ENCODE assay signal across 8 cellular contexts in the genomic region with DNA sequence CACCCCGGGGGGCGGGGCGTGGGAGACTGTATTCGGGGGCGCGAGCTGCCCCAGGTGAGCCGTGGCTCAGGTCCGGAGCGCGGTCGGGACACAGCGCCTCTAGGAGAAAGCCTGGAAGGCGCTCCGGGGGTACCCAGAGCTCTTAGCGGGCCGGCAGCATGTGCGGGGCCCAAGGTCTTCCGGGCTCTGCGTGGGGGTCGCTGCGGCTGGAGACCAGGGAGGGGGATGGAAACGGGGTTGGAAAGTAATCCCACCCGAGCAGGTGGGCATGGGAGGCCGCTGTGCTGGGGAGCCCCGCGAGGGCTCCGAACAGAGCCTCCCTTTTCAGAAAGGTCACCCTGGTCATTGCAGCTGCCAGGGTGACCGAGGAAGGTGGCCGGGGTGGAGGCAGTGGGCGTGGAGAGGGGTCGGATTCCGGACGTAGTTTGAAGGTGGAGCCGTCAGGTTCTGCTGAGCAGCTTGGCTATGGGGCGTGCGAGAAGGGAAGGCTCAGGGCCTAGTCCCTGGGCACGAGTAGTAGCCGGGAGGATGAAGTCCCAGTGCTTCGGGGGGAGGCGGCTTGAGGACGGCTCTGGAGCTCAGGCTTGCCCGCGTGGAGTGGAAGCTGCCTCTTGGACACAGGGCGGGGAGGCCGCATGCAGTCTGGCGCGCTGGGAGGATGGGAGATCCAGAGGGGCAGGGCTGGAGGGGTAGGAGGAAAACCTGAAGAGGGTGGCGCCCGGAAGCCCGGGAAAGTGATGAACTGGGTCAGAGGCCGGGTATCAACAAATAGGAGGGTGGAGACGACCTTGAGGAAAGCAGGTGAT. TPM values are rescaled to one million over a fixed set of nuclear protein-coding genes. Genes with fewer than 3 reads are reported as not detected.
A peak's percentile ranks its signal among the peaks of the same experiment; 100 is the strongest.
DNase-seq lines count a peak whose midpoint lies in the region; ATAC-seq lines count a peak whose summit lies in the region.

TSS of gene SIRT5 (plus strand) at position 31 of the 806 bp plus-strand sequence. CDS start 9,510 bp downstream, outside the sequence.

- H3K36me3 Mint-ChIP-seq in CD4-positive, alpha-beta memory T cell, result peaks cover under 1 to 7% of the 10 kb centered on the region in 2 donors
- H3K36me3 Mint-ChIP-seq in activated CD4-positive, alpha-beta memory T cell treated with anti-CD3 and anti-CD28 coated beads for 36 hours, result peaks cover 3% of the 10 kb centered on the region

- H3K36me3 ChIP-seq in CD4-positive, alpha-beta memory T cell (ENCODE audit: insufficient read depth, low read length), result no peaks in the 10 kb centered on the region

- H3K4me3 Mint-ChIP-seq in CD4-positive, alpha-beta memory T cell, result peak within 1 kb of the TSS; percentile 92 to 98 (median 96)
- H3K4me3 Mint-ChIP-seq in activated CD4-positive, alpha-beta memory T cell treated with anti-CD3 and anti-CD28 coated beads for 36 hours, result peak within 1 kb of the TSS; percentile 98

- peaks cover 13 to 40% (median 24%) of the 10 kb centered on the region in 4 donors for H3K4me1 Mint-ChIP-seq in CD4-positive, alpha-beta memory T cell
- H3K4me1 Mint-ChIP-seq in activated CD4-positive, alpha-beta memory T cell treated with anti-CD3 and anti-CD28 coated beads for 36 hours (ENCODE audit: low read depth), result peaks cover 13% of the 10 kb centered on the region

- H3K4me1 ChIP-seq in CD4-positive, alpha-beta memory T cell (ENCODE audit: insufficient read depth, low read length), result peaks cover 16% of the 10 kb centered on the region

- H3K27ac Mint-ChIP-seq in CD4-positive, alpha-beta memory T cell, result peak within 1 kb of the TSS; percentile 96 to 99 (median 98)
- H3K27ac Mint-ChIP-seq in activated CD4-positive, alpha-beta memory T cell treated with anti-CD3 and anti-CD28 coated beads for 36 hours, result peak within 1 kb of the TSS; percentile 100

- H3K27me3 ChIP-seq in CD4-positive, alpha-beta memory T cell (ENCODE audit: insufficient read depth, low read length), result no peaks in the 10 kb centered on the region

- CTCF ChIA-PET in CD4-positive, alpha-beta memory T cell (lab: Charles Lee; ENCODE audit: partially characterized antibody), result interaction anchor here (0.6 to 6.6 kb wide), 50 partner anchors 8 to 546 kb away, joined by 3 to 74 read pairs (median 4); partner anchors contain the start of genes MCUR1, NOL7 and TBC1D7
- CTCF ChIA-PET in activated CD4-positive, alpha-beta memory T cell treated with anti-CD3 and anti-CD28 coated beads for 36 hours (lab: Charles Lee), result interaction anchor here (0.6 to 5.2 kb wide), 53 partner anchors 10 to 663 kb away, joined by 3 to 76 read pairs (median 4); partner anchors contain the start of genes GFOD1, MCUR1, NOL7 and TBC1D7

- peak within 1 kb of the TSS; percentile 70 to 86 for H3K4me3 ChIP-seq in CD4-positive, alpha-beta memory T cell (ENCODE audit: low read length in 2 of 2)

- H3K9me3 Mint-ChIP-seq in CD4-positive, alpha-beta memory T cell, result no peaks in the 10 kb centered on the region
- H3K9me3 Mint-ChIP-seq in activated CD4-positive, alpha-beta memory T cell treated with anti-CD3 and anti-CD28 coated beads for 36 hours, result peaks cover 6% of the 10 kb centered on the region

- H3K27ac ChIP-seq in CD4-positive, alpha-beta memory T cell (ENCODE audit: low read depth, low read length), result peak within 1 kb of the TSS; percentile 89

- H3K9me3 ChIP-seq in CD4-positive, alpha-beta memory T cell (ENCODE audit: control insufficient read depth in 1 of 2, low read length in 2 of 2), result no peaks in the 10 kb centered on the region

- intact Hi-C loops in CD4-positive, alpha-beta memory T cell (cut with micrococcal nuclease), result loop anchor here (1.0 to 5.0 kb wide), 10 partner anchors 41 to 1670 kb away; partner anchors contain the start of genes GFOD1, MCUR1, NOL7 and TBC1D7
- intact Hi-C loops in activated CD4-positive, alpha-beta memory T cell treated with anti-CD3 and anti-CD28 coated beads for 36 hours (cut with micrococcal nuclease), result loop anchor here (1.0 to 10.0 kb wide), 11 partner anchors 41 to 500 kb away; partner anchors contain the start of genes MCUR1, NOL7, RANBP9 and TBC1D7

- peak; percentile 76 to 86 (median 80) for DNase-seq in CD4-positive, alpha-beta memory T cell
- peak; percentile 97 for DNase-seq in NCI-H748 treated with DMSO at 0.1 percent for 48 hours (lab: John Stamatoyannopoulos, UW)
- peak; percentile 91 for DNase-seq in activated CD4-positive, alpha-beta memory T cell treated with anti-CD3 and anti-CD28 coated beads for 36 hours
- DNase-seq in ecto neural progenitor cell (ENCODE audit: low spot score), result peak; percentile 88
- DNase-seq in lung microvascular endothelial cell (ENCODE audit: low read depth in 2 of 2), result peak; percentile 82 to 83
- peak; percentile 61 to 76 (median 71) for DNase-seq in stimulated activated CD4-positive, alpha-beta T cell treated with anti-CD3 and anti-CD28 coated beads, TNF-alpha, amount 100 ng/mL, for 48 hours (ENCODE audit: low read depth in 3 of 3)

- ATAC-seq in GM19397 (IDR thresholded peaks at IDR 0.05; ENCODE audit: unreplicated experiment) (peak; percentile 68), HG03565 (IDR thresholded peaks at IDR 0.05; ENCODE audit: unreplicated experiment) (peak; percentile 26)

- H3K27me3 Mint-ChIP-seq in CD4-positive, alpha-beta memory T cell, result no peaks in the 10 kb centered on the region
- no peaks in the 10 kb centered on the region for H3K27me3 Mint-ChIP-seq in activated CD4-positive, alpha-beta memory T cell treated with anti-CD3 and anti-CD28 coated beads for 36 hours

- POLR2A ChIA-PET in CD4-positive, alpha-beta memory T cell (lab: Charles Lee; ENCODE audit: partially characterized antibody), result interaction anchor here (0.6 to 3.0 kb wide), 28 partner anchors 8 to 500 kb away, joined by 3 to 90 read pairs (median 4); partner anchors contain the start of genes GFOD1, MCUR1, NOL7 and RANBP9
- POLR2A ChIA-PET in activated CD4-positive, alpha-beta memory T cell treated with anti-CD3 and anti-CD28 coated beads for 36 hours (lab: Charles Lee), result interaction anchor here (0.8 to 2.0 kb wide), 13 partner anchors 12 to 272 kb away, joined by 3 to 39 read pairs (median 5); partner anchors contain the start of genes GFOD1, MCUR1, NOL7 and TBC1D7

RNA-seq across cellular contexts. Expression of gene SIRT5, which starts in this region (rescaled TPM):
- 10 to 100 TPM; 18.9 to 20.6 TPM for total RNA-seq in CD4-positive, alpha-beta memory T cell
- 10 to 100 TPM; 13.2 to 17.0 TPM for polyA plus RNA-seq in CD4-positive, alpha-beta memory T cell
- total RNA-seq in activated CD4-positive, alpha-beta memory T cell treated with anti-CD3 and anti-CD28 coated beads for 36 hours, result 10 to 100 TPM in 1 of 2 experiments, 1 to 10 TPM in 1; 9.9 to 10.4 TPM
- 6.8 and 7.1 TPM in 2 replicates for total RNA-seq in lung microvascular endothelial cell

Comparison
In these comparisons a context has a peak if more than half of its experiments do, and no peak if none do; other contexts are left out.
1. Peak in every context shown above with its lines: DNase-seq, ATAC-seq, H3K4me3 ChIP-seq and H3K27ac ChIP-seq.